8 cellular contexts compared by ENCODE assay signal in genomic region chr2:219057709-219058540, GRCh38. TPM values are rescaled to one million over a fixed set of nuclear protein-coding genes. Genes with fewer than 3 reads are reported as not detected.
DNase-seq lines count a peak whose midpoint lies in the region; ATAC-seq and TF ChIP-seq lines count a peak whose summit lies in the region.

No MANE protein-coding gene starts in this region.

- peaks cover 5% of the 10 kb centered on the region for H3K36me3 ChIP-seq in mucosa of descending colon (ENCODE audit: low read depth)

- H3K36me3 Mint-ChIP-seq in endothelial cell (ENCODE audit: low read depth, unreplicated experiment) = peaks cover 3% of the 10 kb centered on the region

- intact Hi-C loops in mucosa of descending colon (cut with DNase I, micrococcal nuclease) = loop anchor here in 1 of 2 donors (10.0 kb wide), 1 partner anchor 97 kb away; no protein-coding TSS in a partner anchor

- peaks cover 30% of the 10 kb centered on the region for H3K4me1 ChIP-seq in mucosa of descending colon (ENCODE audit: low read depth)

- H3K4me1 Mint-ChIP-seq in endothelial cell (ENCODE audit: unreplicated experiment) = peaks cover 4% of the 10 kb centered on the region

- no peak overlapping the region for H3K27ac Mint-ChIP-seq in endothelial cell (ENCODE audit: unreplicated experiment)

- ATAC-seq in GM19023 (IDR thresholded peaks at IDR 0.05; ENCODE audit: unreplicated experiment) (peak; percentile 85), HG03378 (IDR thresholded peaks at IDR 0.05; ENCODE audit: unreplicated experiment) (peak; percentile 63), mucosa of descending colon (peak; percentile 78)

- peaks cover 31% of the 10 kb centered on the region for H3K27me3 Mint-ChIP-seq in endothelial cell (ENCODE audit: unreplicated experiment)

- H3K9me3 Mint-ChIP-seq in endothelial cell (ENCODE audit: unreplicated experiment) = no peaks in the 10 kb centered on the region

- H3K4me3 Mint-ChIP-seq in endothelial cell (ENCODE audit: unreplicated experiment) = no peak overlapping the region

- peak overlapping the region; percentile 58 for H3K4me3 ChIP-seq in mucosa of descending colon

- no peaks in the 10 kb centered on the region for H3K9me3 ChIP-seq in mucosa of descending colon

- TF ChIP-seq CTCF in endothelial cell (IDR thresholded peaks at IDR 0.05; ENCODE audit: unreplicated experiment) = peak; percentile 75
- TF ChIP-seq CTCF in mucosa of descending colon (IDR thresholded peaks at IDR 0.05) = peak; percentile 92

- DNase-seq in AG08396 (ENCODE audit: low spot score) = peak; percentile 90
- DNase-seq in NCI-H774 (lab: John Stamatoyannopoulos, UW) = peak; percentile 52
- DNase-seq in activated CD8-positive, alpha-beta memory T cell treated with anti-CD3 and anti-CD28 coated beads for 4 hours (ENCODE audit: low read depth in 2 of 2) = peak; percentile 56 to 58
- DNase-seq in endothelial cell (ENCODE audit: low spot score) = peak; percentile 85
- DNase-seq in mucosa of descending colon = peak; percentile 84 to 92 (median 87)
- DNase-seq in stimulated activated CD8-positive, alpha-beta memory T cell treated with anti-CD3 and anti-CD28 coated beads, Interleukin-4, amount 100 ng/mL, for 1 hour (ENCODE audit: low read depth in 2 of 2, low spot score in 1 of 2) = peak; percentile 42 to 57

RNA-seq across cellular contexts. Expression of gene IHH, which starts 2.8 kb away (rescaled TPM):
- total RNA-seq in endothelial cell (ENCODE audit: unreplicated experiment) (not detected), mucosa of descending colon (10 to 100 TPM; 31.0 to 91.2 (median 57.6) TPM)

RNA-seq across cellular contexts. Expression of gene CFAP65, which starts 16.6 kb away (rescaled TPM):
- total RNA-seq in endothelial cell (ENCODE audit: unreplicated experiment) = 0.59 TPM
- total RNA-seq in mucosa of descending colon = under 1 TPM; 0.09 to 0.46 (median 0.27) TPM

Comparison
In these comparisons a context has a peak if more than half of its experiments do, and no peak if none do; other contexts are left out.
1. Peak in every context shown above with its lines: DNase-seq, ATAC-seq and H3K4me3 ChIP-seq.
2. RNA of gene IHH, which starts 2.8 kb away (total RNA-seq): 31.0 to 91.2 TPM in mucosa of descending colon; not detected in endothelial cell (single experiment); every median in the first group is over 10 times any median in the second.